Comparison of ENCODE assay signal across 23 cellular contexts in the genomic region with DNA sequence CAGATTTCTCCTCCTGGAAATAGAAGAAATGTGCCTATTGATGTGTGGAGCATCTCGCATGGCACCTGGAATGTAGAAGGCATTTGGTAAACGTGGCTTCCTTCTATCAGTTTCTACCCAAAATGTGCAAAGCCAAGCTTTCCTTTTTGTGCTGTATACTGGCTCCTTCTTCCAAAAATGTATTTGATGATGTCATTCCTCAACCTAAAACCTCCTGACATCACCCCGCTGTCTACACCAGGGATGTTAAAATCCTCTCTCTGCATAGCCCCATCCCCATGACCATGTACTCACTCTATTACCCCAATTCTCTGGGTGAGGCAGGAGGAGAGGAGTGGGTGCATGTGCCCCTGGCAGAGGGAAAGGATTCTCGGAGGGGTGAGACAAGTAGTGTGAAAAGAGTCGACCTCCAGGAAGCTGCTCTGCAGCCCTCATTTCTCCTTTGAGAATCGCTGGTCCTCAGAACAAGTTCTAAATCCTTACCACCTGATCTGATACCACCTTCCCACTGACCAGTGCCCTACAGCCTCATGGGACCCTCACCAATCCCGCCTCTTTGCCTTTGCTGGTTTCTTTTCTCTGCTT.
"Had no signal": no experiment of that assay in that cellular context is flagged by ENCODE, and none has a peak within 500 bp of the region (broad histone marks: within the 10 kb centered on the region; RNA-seq: fewer than 3 reads in every experiment).

No MANE protein-coding gene starts in this region.

- DNase-seq: Kasumi-1, MM.1S, NCI-H1092 treated with DMSO at 0.1 percent for 48 hours, NCI-H1436, NCI-H187, NCI-H2029, NCI-H2081 treated with DMSO at 0.1 percent for 48 hours, NCI-H2171, NCI-H226, NCI-H446, NCI-H510A, NCI-H524 treated with DMSO at 0.1 percent for 48 hours, NCI-H69, NCI-H774, PC-3, SHP77 treated with DMSO at 0.1 percent for 48 hours, SJCRH30 had no signal

- H3K27ac ChIP-seq: HL-60, KMS-11, SJCRH30 had no signal

- H3K9ac ChIP-seq: KMS-11 had no signal

- H3K4me3 ChIP-seq: SJCRH30 had no signal

- H3K36me3 ChIP-seq: SJCRH30 had no signal

- H3K4me1 ChIP-seq: SJCRH30 had no signal

- FAIRE-seq: HTR-8/SVneo had no signal

- H3K27me3 ChIP-seq: SJCRH30 had no signal

- H3K9me3 ChIP-seq: SJCRH30 had no signal

- H3K4me2 ChIP-seq: KMS-11 had no signal

- ATAC-seq: Panc1, PC-3, Right ventricle myocardium inferior, SK-N-SH treated with all-trans-retinoic acid at 6 μM for 48 hours had no signal
